Comparison of ENCODE assay signal across 16 cellular contexts in the genomic region with DNA sequence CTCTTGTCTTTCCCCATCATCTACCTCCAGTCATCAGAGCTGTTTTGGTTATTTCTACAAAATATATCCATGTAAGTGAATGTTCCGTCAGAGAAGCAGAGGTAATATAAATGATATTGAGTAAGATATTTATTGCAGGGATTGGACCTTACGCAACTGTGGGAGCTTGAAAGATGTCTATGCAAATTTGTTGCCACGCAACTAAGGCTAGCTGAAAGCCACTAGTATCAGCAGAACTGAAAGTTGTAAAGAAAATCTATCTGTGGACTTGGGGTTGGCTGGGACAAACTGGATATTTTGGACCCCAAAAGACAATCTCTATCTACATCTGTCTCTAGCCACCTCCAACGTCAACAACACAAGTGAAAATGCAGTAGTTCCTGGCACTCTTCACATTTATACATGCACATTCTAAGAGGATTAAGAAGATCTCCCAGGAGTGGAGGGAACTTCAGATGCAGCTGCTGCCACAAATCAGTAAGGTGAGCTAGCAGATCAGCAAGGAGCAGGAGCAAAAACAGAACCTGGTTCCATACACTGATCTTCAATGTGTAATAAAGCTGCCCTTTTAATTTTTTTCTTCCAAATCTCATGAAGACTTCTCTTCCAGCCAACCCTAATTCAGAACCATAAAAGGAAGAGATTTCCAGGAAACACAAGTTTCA. TPM values are rescaled to one million over a fixed set of nuclear protein-coding genes. Genes with fewer than 3 reads are reported as not detected.
A peak's percentile ranks its signal among the peaks of the same experiment; 100 is the strongest.
DNase-seq lines count a peak whose midpoint lies in the region; ATAC-seq and TF ChIP-seq lines count a peak whose summit lies in the region.
"Had no signal": no experiment of that assay in that cellular context is flagged by ENCODE, and none has a peak within 500 bp of the region (broad histone marks: within the 10 kb centered on the region; RNA-seq: fewer than 3 reads in every experiment).

No MANE protein-coding gene starts in this region.

- no peak overlapping the region for H3K23ac ChIP-seq in neuronal stem cell (ENCODE audit: low read depth, low read length, poor library complexity)

- H3K9me3 ChIP-seq in SJCRH30 (replicated peaks) (no peaks in the 10 kb centered on the region), left ventricle myocardium inferior (replicated peaks) (no peaks in the 10 kb centered on the region), neuronal stem cell (replicated peaks in 1 of 2; ENCODE audit: control insufficient read depth in 2 of 2, insufficient read depth in 1 of 2, low read depth in 1 of 2, low read length in 2 of 2) (no peaks in the 10 kb centered on the region)
- H3K9me3 ChIP-seq: ascending aorta had no signal

- H3K4me1 ChIP-seq in SJCRH30 (peaks cover 24% of the 10 kb centered on the region), left ventricle myocardium inferior (no peaks in the 10 kb centered on the region), neuronal stem cell (ENCODE audit: control insufficient read depth in 2 of 2, insufficient read depth in 1 of 2, low read depth in 1 of 2, low read length in 2 of 2) (no peaks in the 10 kb centered on the region)
- H3K4me1 ChIP-seq: ascending aorta had no signal

- DNase-seq in SJCRH30 (peak; percentile 76 to 90), amniotic stem cell (lab: John Stamatoyannopoulos, UW) (no peak), left ventricle myocardium inferior (no peak), neuronal stem cell (ENCODE audit: low spot score) (no peak)
- DNase-seq in stimulated activated CD4-positive, alpha-beta T cell treated with anti-CD3 and anti-CD28 coated beads, Interleukin-15, amount 100 ng/mL, for 24 hours, result no peak
- DNase-seq: activated CD8-positive, alpha-beta memory T cell treated with anti-CD3 and anti-CD28 coated beads, Interleukin-2, amount 50 U/mL, for 4 hours; COR-L47; head of caudate nucleus; NCI-H2029 treated with DMSO at 0.1 percent for 48 hours; PC-9; substantia nigra; T1000 had no signal

- no peak overlapping the region for H4K8ac ChIP-seq in neuronal stem cell (ENCODE audit: low read depth, low read length)

- H3K18ac ChIP-seq in neuronal stem cell (ENCODE audit: low read length), result no peak overlapping the region

- WGBS in neuronal stem cell (ENCODE audit: extremely low coverage in 2 of 2, insufficient read length in 2 of 2, insufficient replicate concordance in 1 of 2), 2 donors, result no CpG with 5 or more reads among the region's 4 CpGs

- no peak overlapping the region for H2AFZ ChIP-seq in neuronal stem cell (ENCODE audit: low read length)
- H2AFZ ChIP-seq: PC-9 had no signal

- no peaks in the 10 kb centered on the region for H3K79me1 ChIP-seq in neuronal stem cell (ENCODE audit: low read depth, low read length)

- H3K36me3 ChIP-seq in SJCRH30 (no peaks in the 10 kb centered on the region), left ventricle myocardium inferior (no peaks in the 10 kb centered on the region), neuronal stem cell (replicated peaks in 1 of 2; ENCODE audit: control insufficient read depth in 2 of 2, insufficient read depth in 2 of 2, low read length in 2 of 2) (no peaks in the 10 kb centered on the region)
- H3K36me3 ChIP-seq: ascending aorta had no signal

- no peak overlapping the region for H3K4ac ChIP-seq in neuronal stem cell (ENCODE audit: low read length)

- H2BK12ac ChIP-seq in neuronal stem cell (ENCODE audit: low read length), result no peak overlapping the region

- H2BK120ac ChIP-seq in neuronal stem cell (ENCODE audit: low read depth, low read length), result no peak overlapping the region

- intact Hi-C loops in left ventricle myocardium inferior (cut with micrococcal nuclease), result no loop called here

- ATAC-seq in GM18909 (IDR thresholded peaks at IDR 0.05; ENCODE audit: poor library complexity, unreplicated experiment) (peak; percentile 81), GM21529 (IDR thresholded peaks at IDR 0.05; ENCODE audit: unreplicated experiment) (peak; percentile 87), HG03066 (IDR thresholded peaks at IDR 0.05; ENCODE audit: low read depth, unreplicated experiment) (peak; percentile 85)

- no peak overlapping the region for H2AK5ac ChIP-seq in neuronal stem cell (ENCODE audit: low read depth, low read length)

- H3K4me2 ChIP-seq in neuronal stem cell (ENCODE audit: insufficient read depth, low read length, poor library complexity, severe bottlenecking), result no peak overlapping the region
- H3K4me2 ChIP-seq: PC-9 had no signal

- H3K27ac ChIP-seq in SJCRH30 (peak overlapping the region; percentile 50), left ventricle myocardium inferior (replicated peaks) (no peak overlapping the region), neuronal stem cell (replicated peaks; ENCODE audit: low read length) (no peak overlapping the region)
- H3K27ac ChIP-seq: ascending aorta, PC-9 had no signal

- no peak for TF ChIP-seq CTCF in left ventricle myocardium inferior (IDR thresholded peaks at IDR 0.05; ENCODE audit: borderline replicate concordance)

- H3K14ac ChIP-seq in neuronal stem cell (ENCODE audit: low read length), result no peak overlapping the region

- H3K4me3 ChIP-seq in SJCRH30 (no peak overlapping the region), left ventricle myocardium inferior (no peak overlapping the region), neuronal stem cell (ENCODE audit: low read length in 2 of 2) (no peak overlapping the region)
- H3K4me3 ChIP-seq: ascending aorta, PC-9 had no signal

- H3K27me3 ChIP-seq in SJCRH30 (no peaks in the 10 kb centered on the region), left ventricle myocardium inferior (ENCODE audit: low read depth) (no peaks in the 10 kb centered on the region), neuronal stem cell (ENCODE audit: control insufficient read depth in 3 of 3, insufficient read depth in 3 of 3, low read depth in 1 of 3, low read length in 3 of 3) (peaks cover 0 to 7% (median 0%) of the 10 kb centered on the region in 3 experiments)
- H3K27me3 ChIP-seq: ascending aorta had no signal

- H4K91ac ChIP-seq in neuronal stem cell (ENCODE audit: low read depth, low read length, poor library complexity), result no peak overlapping the region

- H2BK5ac ChIP-seq in neuronal stem cell (ENCODE audit: low read length), result no peak overlapping the region

- H3K9ac ChIP-seq in neuronal stem cell (ENCODE audit: low read depth, low read length, poor library complexity), result no peak overlapping the region

- H2BK15ac ChIP-seq in neuronal stem cell (ENCODE audit: low read length), result no peak overlapping the region

RNA-seq across cellular contexts. Expression of gene CCSER1, which starts 8.5 kb away (rescaled TPM):
- 6.6 and 10.1 TPM in 2 replicates for total RNA-seq in SJCRH30 (2014; rRNA removed; shearing (Covaris generic))
- 13.2 TPM for total RNA-seq in left ventricle myocardium inferior
- polyA plus RNA-seq in neuronal stem cell (2013, experiment 1 of 2), result 0.08 TPM
- 0.11 TPM for polyA plus RNA-seq in neuronal stem cell (2013, experiment 2 of 2)

Comparison
In these comparisons a context has a peak if more than half of its experiments do, and no peak if none do; other contexts are left out.
1. DNase-seq: peak in SJCRH30 (2 of 2); none in stimulated activated CD4-positive, alpha-beta T cell treated with anti-CD3 and anti-CD28 coated beads, Interleukin-15, amount 100 ng/mL, for 24 hours (single experiment), amniotic stem cell (single experiment), left ventricle myocardium inferior (single experiment) and neuronal stem cell (single experiment).
2. Peak in every context shown above with its lines, with median percentiles within 50 percentile points of each other: ATAC-seq.